1 cellular context compared by ENCODE assay signal in the genomic region with DNA sequence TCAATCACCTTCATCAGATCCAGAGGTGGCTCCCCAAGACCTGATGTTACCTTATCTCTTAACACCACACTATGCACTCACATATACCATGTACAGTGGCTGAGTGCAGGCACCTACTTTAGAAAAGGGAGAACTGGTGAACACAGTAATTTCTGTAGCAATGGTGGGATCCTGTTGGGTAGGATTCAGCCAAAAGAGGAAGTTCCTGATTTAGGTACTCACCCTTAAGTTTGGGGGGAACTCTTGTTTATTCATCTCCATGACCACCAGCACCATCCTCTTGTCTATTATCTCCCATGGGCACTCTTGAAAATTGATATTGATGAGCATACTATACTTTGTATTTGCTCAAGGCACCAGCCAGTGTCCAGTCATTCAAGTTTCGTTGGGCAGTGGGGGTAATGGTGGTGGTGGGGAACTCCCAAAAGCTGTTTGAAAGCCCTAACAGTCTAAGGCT.
TF ChIP-seq lines count a peak whose summit lies in the region.

No MANE protein-coding gene starts in this region.

TF ChIP-seq in GM12878, 131 proteins besides CTCF, POLR2A, EP300 and RAD21 (continued from another document and continues in another):
- TF ChIP-seq, protein P1, sequence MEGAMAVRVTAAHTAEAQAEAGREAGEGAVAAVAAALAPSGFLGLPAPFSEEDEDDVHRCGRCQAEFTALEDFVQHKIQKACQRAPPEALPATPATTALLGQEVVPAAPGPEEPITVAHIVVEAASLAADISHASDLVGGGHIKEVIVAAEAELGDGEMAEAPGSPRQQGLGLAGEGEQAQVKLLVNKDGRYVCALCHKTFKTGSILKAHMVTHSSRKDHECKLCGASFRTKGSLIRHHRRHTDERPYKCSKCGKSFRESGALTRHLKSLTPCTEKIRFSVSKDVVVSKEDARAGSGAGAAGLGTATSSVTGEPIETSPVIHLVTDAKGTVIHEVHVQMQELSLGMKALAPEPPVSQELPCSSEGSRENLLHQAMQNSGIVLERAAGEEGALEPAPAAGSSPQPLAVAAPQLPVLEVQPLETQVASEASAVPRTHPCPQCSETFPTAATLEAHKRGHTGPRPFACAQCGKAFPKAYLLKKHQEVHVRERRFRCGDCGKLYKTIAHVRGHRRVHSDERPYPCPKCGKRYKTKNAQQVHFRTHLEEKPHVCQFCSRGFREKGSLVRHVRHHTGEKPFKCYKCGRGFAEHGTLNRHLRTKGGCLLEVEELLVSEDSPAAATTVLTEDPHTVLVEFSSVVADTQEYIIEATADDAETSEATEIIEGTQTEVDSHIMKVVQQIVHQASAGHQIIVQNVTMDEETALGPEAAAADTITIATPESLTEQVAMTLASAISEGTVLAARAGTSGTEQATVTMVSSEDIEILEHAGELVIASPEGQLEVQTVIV (IDR thresholded peaks at IDR 0.05; ENCODE audit: borderline replicate concordance, partially characterized antibody), result no peak
- TF ChIP-seq SPI1 (IDR thresholded peaks at IDR 0.05; ENCODE audit: borderline replicate concordance, insufficient read depth, low read depth, low read length) (peak; percentile 84), POU2F2 (IDR thresholded peaks at IDR 0.05; ENCODE audit: borderline replicate concordance, low read depth, low read length) (0 out of 3 replicates have a peak, but pooled peaks have one; percentile 20), NBN (IDR thresholded peaks at IDR 0.05) (0 out of 2 replicates have a peak, but pooled peaks have one; percentile 49), MTA3 (IDR thresholded peaks at IDR 0.05; ENCODE audit: borderline replicate concordance, low read length) (peak; percentile 33; the same call in 1 of the 2 replicates), HSF1 (IDR thresholded peaks at IDR 0.05; ENCODE audit: low read depth, low read length) (no peak), RBBP5 (conservative IDR thresholded peaks at IDR 0.05) (no peak), BRCA1 (IDR thresholded peaks at IDR 0.05; ENCODE audit: low read depth, low read length) (no peak), HDAC2 (IDR thresholded peaks at IDR 0.05) (no peak), FOXM1 (IDR thresholded peaks at IDR 0.05; ENCODE audit: low read depth, low read length) (0 out of 2 replicates have a peak, but pooled peaks have one; percentile 16), RB1 (IDR thresholded peaks at IDR 0.05; ENCODE audit: borderline replicate concordance) (no peak), ZBED1 (IDR thresholded peaks at IDR 0.05; ENCODE audit: borderline replicate concordance) (no peak), PML (IDR thresholded peaks at IDR 0.05; ENCODE audit: low read length) (no peak; the same call in 1 of the 2 replicates), IRF5 (IDR thresholded peaks at IDR 0.05; ENCODE audit: borderline replicate concordance) (no peak), NR2C2 (IDR thresholded peaks at IDR 0.05; ENCODE audit: borderline replicate concordance, control insufficient read depth, insufficient read length, low read depth) (no peak), ZNF207 (IDR thresholded peaks at IDR 0.05; ENCODE audit: borderline replicate concordance) (no peak), BMI1 (IDR thresholded peaks at IDR 0.05; ENCODE audit: borderline replicate concordance) (peak; percentile 82), WRNIP1 (IDR thresholded peaks at IDR 0.05; ENCODE audit: borderline replicate concordance, low read depth, low read length) (no peak), ZZZ3 (IDR thresholded peaks at IDR 0.05; ENCODE audit: control insufficient read depth, insufficient read length, low read depth) (no peak), POLR2AphosphoS5 (IDR thresholded peaks at IDR 0.05; ENCODE audit: low read length) (no peak), ZNF274 (IDR thresholded peaks at IDR 0.05; ENCODE audit: insufficient read depth, insufficient read length) (no peak), YBX1 (IDR thresholded peaks at IDR 0.05) (no peak), CHD2 (IDR thresholded peaks at IDR 0.05; ENCODE audit: borderline replicate concordance, low read depth, low read length) (no peak), TCF7 (IDR thresholded peaks at IDR 0.05; ENCODE audit: borderline replicate concordance) (no peak), ASH2L (IDR thresholded peaks at IDR 0.05; ENCODE audit: borderline replicate concordance, low read depth) (no peak), DPF2 (IDR thresholded peaks at IDR 0.05) (peak; percentile 97), HDGF (IDR thresholded peaks at IDR 0.05) (no peak), CHD1 (IDR thresholded peaks at IDR 0.05; ENCODE audit: low read depth, low read length) (no peak), HDAC6 (IDR thresholded peaks at IDR 0.05; ENCODE audit: unreplicated experiment) (no peak), USF1 (IDR thresholded peaks at IDR 0.05; ENCODE audit: borderline replicate concordance, extremely low read length, insufficient read depth, low read depth, low read length) (no peak), IKZF1 (conservative IDR thresholded peaks at IDR 0.05) (peak; percentile 83), KLF5 (IDR thresholded peaks at IDR 0.05; ENCODE audit: partially characterized antibody) (no peak), SMAD1 (IDR thresholded peaks at IDR 0.05; ENCODE audit: low read depth, partially characterized antibody) (no peak), ZBTB11 (CRISPR knock-in tag; IDR thresholded peaks at IDR 0.05) (no peak), STAT1 (conservative IDR thresholded peaks at IDR 0.05) (no peak), TCF3 (IDR thresholded peaks at IDR 0.05; ENCODE audit: borderline replicate concordance, insufficient read depth, low read depth, low read length) (no peak), GABPA (IDR thresholded peaks at IDR 0.05; ENCODE audit: low read depth) (no peak), MEF2B (IDR thresholded peaks at IDR 0.05; ENCODE audit: partially characterized antibody, poor library complexity, severe bottlenecking) (peak; percentile 82), FOXK2 (IDR thresholded peaks at IDR 0.05) (no peak), RELA (IDR thresholded peaks at IDR 0.05; ENCODE audit: borderline replicate concordance, partially characterized antibody) (no peak), SMAD5 (IDR thresholded peaks at IDR 0.05; ENCODE audit: low read depth) (no peak), TAF1 (IDR thresholded peaks at IDR 0.05; ENCODE audit: borderline replicate concordance, low read depth, low read length) (no peak), NRF1 (conservative IDR thresholded peaks at IDR 0.05; ENCODE audit: low read depth, low read length) (no peak), ZNF687 (IDR thresholded peaks at IDR 0.05) (no peak)
- TF ChIP-seq, protein P2, sequence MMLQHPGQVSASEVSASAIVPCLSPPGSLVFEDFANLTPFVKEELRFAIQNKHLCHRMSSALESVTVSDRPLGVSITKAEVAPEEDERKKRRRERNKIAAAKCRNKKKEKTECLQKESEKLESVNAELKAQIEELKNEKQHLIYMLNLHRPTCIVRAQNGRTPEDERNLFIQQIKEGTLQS (IDR thresholded peaks at IDR 0.05; ENCODE audit: borderline replicate concordance, extremely low read depth, low read depth, low read length), result no peak
- TF ChIP-seq, protein P3, sequence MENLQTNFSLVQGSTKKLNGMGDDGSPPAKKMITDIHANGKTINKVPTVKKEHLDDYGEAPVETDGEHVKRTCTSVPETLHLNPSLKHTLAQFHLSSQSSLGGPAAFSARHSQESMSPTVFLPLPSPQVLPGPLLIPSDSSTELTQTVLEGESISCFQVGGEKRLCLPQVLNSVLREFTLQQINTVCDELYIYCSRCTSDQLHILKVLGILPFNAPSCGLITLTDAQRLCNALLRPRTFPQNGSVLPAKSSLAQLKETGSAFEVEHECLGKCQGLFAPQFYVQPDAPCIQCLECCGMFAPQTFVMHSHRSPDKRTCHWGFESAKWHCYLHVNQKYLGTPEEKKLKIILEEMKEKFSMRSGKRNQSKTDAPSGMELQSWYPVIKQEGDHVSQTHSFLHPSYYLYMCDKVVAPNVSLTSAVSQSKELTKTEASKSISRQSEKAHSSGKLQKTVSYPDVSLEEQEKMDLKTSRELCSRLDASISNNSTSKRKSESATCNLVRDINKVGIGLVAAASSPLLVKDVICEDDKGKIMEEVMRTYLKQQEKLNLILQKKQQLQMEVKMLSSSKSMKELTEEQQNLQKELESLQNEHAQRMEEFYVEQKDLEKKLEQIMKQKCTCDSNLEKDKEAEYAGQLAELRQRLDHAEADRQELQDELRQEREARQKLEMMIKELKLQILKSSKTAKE (IDR thresholded peaks at IDR 0.05; ENCODE audit: low read depth, poor library complexity, severe bottlenecking), result no peak
- TF ChIP-seq, protein P4, sequence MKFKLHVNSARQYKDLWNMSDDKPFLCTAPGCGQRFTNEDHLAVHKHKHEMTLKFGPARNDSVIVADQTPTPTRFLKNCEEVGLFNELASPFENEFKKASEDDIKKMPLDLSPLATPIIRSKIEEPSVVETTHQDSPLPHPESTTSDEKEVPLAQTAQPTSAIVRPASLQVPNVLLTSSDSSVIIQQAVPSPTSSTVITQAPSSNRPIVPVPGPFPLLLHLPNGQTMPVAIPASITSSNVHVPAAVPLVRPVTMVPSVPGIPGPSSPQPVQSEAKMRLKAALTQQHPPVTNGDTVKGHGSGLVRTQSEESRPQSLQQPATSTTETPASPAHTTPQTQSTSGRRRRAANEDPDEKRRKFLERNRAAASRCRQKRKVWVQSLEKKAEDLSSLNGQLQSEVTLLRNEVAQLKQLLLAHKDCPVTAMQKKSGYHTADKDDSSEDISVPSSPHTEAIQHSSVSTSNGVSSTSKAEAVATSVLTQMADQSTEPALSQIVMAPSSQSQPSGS (IDR thresholded peaks at IDR 0.05; ENCODE audit: low read length), result peak; percentile 74
